36 cellular contexts compared by ENCODE assay signal in the genomic region with DNA sequence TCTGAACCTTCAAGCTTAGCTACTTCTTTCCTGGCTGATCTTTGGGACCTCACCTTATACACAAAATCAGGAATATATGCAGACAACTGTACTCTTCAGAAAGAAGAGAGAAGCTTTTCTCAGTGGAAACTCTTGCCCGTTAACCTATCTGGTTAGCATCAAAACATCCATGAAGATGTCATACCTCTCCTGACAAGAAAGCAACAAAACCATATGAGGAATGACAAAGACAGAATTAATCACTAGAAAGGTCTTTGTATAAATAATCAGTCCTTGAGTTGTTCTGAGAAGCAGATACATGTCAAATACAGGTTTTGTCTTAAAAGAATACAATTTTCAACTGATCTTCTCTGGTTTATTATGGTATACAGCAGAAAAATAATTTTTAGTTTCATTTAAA.
"Had no signal": no experiment of that assay in that cellular context is flagged by ENCODE, and none has a peak within 500 bp of the region (broad histone marks: within the 10 kb centered on the region; RNA-seq: fewer than 3 reads in every experiment).

No MANE protein-coding gene starts in this region.

- DNase-seq: activated B cell treated with CpG ODN at 0.5 μM for 24 hours; activated CD4-positive, alpha-beta memory T cell treated with anti-CD3 and anti-CD28 coated beads for 36 hours; activated CD4-positive, alpha-beta T cell treated with anti-CD3 and anti-CD28 coated beads for 4 hours; activated CD4-positive, alpha-beta T cell treated with anti-CD3 and anti-CD28 coated beads, Interleukin-2, amount 10 ng/mL, durations not matched to agents 24 days and 14 days; activated CD4-positive, alpha-beta T cell treated with anti-CD3 and anti-CD28 coated beads, Interleukin-2, amount 50 U/mL, for 1 hour; activated CD4-positive, alpha-beta T cell treated with anti-CD3 and anti-CD28 coated beads, Interleukin-2, amount 50 U/mL, for 4 hours; activated CD4-positive, CD25-positive, alpha-beta regulatory T cell treated with anti-CD3 and anti-CD28 coated beads, Interleukin-2, amount 50 U/mL, for 72 hours; activated CD8-positive, alpha-beta memory T cell treated with anti-CD3 and anti-CD28 coated beads, Interleukin-2, amount 50 U/mL, for 4 hours; activated CD8-positive, alpha-beta T cell treated with anti-CD3 and anti-CD28 coated beads for 36 hours; activated effector memory CD4-positive, alpha-beta T cell treated with anti-CD3 and anti-CD28 coated beads, Interleukin-2, amount 50 U/mL, for 16 hours; activated gamma-delta T cell treated with Interleukin-2 at 50 U/mL for 16 hours; activated naive CD4-positive, alpha-beta T cell; activated naive CD4-positive, alpha-beta T cell treated with anti-CD3 and anti-CD28 coated beads for 36 hours; activated naive CD8-positive, alpha-beta T cell treated with anti-CD3 and anti-CD28 coated beads, Interleukin-2, amount 10 ng/mL, durations not matched to agents 7 days and 5 days; activated naive CD8-positive, alpha-beta T cell treated with anti-CD3 and anti-CD28 coated beads, Interleukin-2, amount 50 U/mL, for 24 hours; activated T-cell treated with anti-CD3 and anti-CD28 coated beads for 4 hours; activated T-cell treated with anti-CD3 and anti-CD28 coated beads, Interleukin-2, amount 50 U/mL, for 1 hour; activated T-cell treated with anti-CD3 and anti-CD28 coated beads, Interleukin-2, amount 50 U/mL, for 4 hours; activated T-cell treated with anti-CD3 and anti-CD28 coated beads, Interleukin-2, amount 50 U/mL, for 72 hours; amniotic stem cell; aorta; body of pancreas; brain microvascular endothelial cell; central memory CD4-positive, alpha-beta T cell; SW 1271; T-helper 1 cell; T-helper 2 cell; T-helper 9 cell had no signal

- H3K36me3 Mint-ChIP-seq: activated CD4-positive, alpha-beta memory T cell treated with anti-CD3 and anti-CD28 coated beads for 36 hours; activated naive CD4-positive, alpha-beta T cell treated with anti-CD3 and anti-CD28 coated beads, Interleukin-2, amount 50 U/mL, for 24 hours; activated naive CD8-positive, alpha-beta T cell; activated naive CD8-positive, alpha-beta T cell treated with anti-CD3 and anti-CD28 coated beads, Interleukin-2, amount 10 ng/mL, durations not matched to agents 7 days and 5 days had no signal

- H3K4me1 ChIP-seq: body of pancreas, breast epithelium had no signal

- H3K4me1 Mint-ChIP-seq: activated B cell treated with CpG ODN at 0.5 μM for 24 hours; activated CD4-positive, alpha-beta T cell treated with anti-CD3 and anti-CD28 coated beads, Interleukin-2, amount 10 ng/mL, durations not matched to agents 24 days and 14 days; activated naive CD4-positive, alpha-beta T cell treated with anti-CD3 and anti-CD28 coated beads, Interleukin-2, amount 50 U/mL, for 24 hours; activated naive CD8-positive, alpha-beta T cell treated with anti-CD3 and anti-CD28 coated beads, Interleukin-2, amount 10 ng/mL, durations not matched to agents 7 days and 5 days; activated naive CD8-positive, alpha-beta T cell treated with anti-CD3 and anti-CD28 coated beads, Interleukin-2, amount 50 U/mL, for 24 hours; activated T-helper 17 cell treated with anti-CD3 and anti-CD28 coated beads, Interleukin-2, amount 50 U/mL, for 72 hours had no signal

- H3K36me3 ChIP-seq: brain microvascular endothelial cell, breast epithelium had no signal

- H3K4me3 ChIP-seq: body of pancreas, breast epithelium had no signal

- H3K27ac Mint-ChIP-seq: activated B cell treated with CpG ODN at 0.5 μM for 24 hours; activated CD4-positive, alpha-beta memory T cell treated with anti-CD3 and anti-CD28 coated beads for 36 hours; activated CD4-positive, alpha-beta T cell treated with anti-CD3 and anti-CD28 coated beads, Interleukin-2, amount 10 ng/mL, durations not matched to agents 24 days and 14 days; activated CD8-positive, alpha-beta T cell treated with anti-CD3 and anti-CD28 coated beads for 36 hours; activated naive CD4-positive, alpha-beta T cell treated with anti-CD3 and anti-CD28 coated beads for 36 hours; activated naive CD4-positive, alpha-beta T cell treated with anti-CD3 and anti-CD28 coated beads, Interleukin-2, amount 50 U/mL, for 24 hours; activated naive CD8-positive, alpha-beta T cell; activated naive CD8-positive, alpha-beta T cell treated with anti-CD3 and anti-CD28 coated beads, Interleukin-2, amount 10 ng/mL, durations not matched to agents 7 days and 5 days; activated naive CD8-positive, alpha-beta T cell treated with anti-CD3 and anti-CD28 coated beads, Interleukin-2, amount 50 U/mL, for 24 hours; activated T-cell treated with anti-CD3 and anti-CD28 coated beads, Interleukin-2, amount 50 U/mL, for 72 hours; activated T-helper 1 cell treated with anti-CD3 and anti-CD28 coated beads, Interleukin-12 subunit alpha, Interleukin-12 subunit beta, Interleukin-2, Interleukin-4 antibody, amounts not matched to agents 30 ng/mL and 10 ng/mL and 1 ng/mL, durations not matched to agents 14 hours and 24 hours and 36 hours; activated T-helper 17 cell treated with anti-CD3 and anti-CD28 coated beads, Interleukin-2, amount 50 U/mL, for 72 hours; T-helper 1 cell treated with Interleukin-12 subunit alpha and Interleukin-12 subunit beta and Interleukin-4 antibody, amounts not matched to agents 30 μg/mL and 1 μg/mL, for 36 hours; T-helper 2 cell treated with Interferon-gamma antibody and Interleukin-4, amounts not matched to agents 5 μg/mL and 100 μg/mL, for 36 hours had no signal

- H3K9me3 ChIP-seq: body of pancreas, breast epithelium had no signal

- H3K9me3 Mint-ChIP-seq: activated CD4-positive, alpha-beta T cell treated with anti-CD3 and anti-CD28 coated beads, Interleukin-2, amount 10 ng/mL, durations not matched to agents 24 days and 14 days; activated CD8-positive, alpha-beta T cell treated with anti-CD3 and anti-CD28 coated beads for 36 hours; activated naive CD4-positive, alpha-beta T cell treated with anti-CD3 and anti-CD28 coated beads for 36 hours; activated naive CD8-positive, alpha-beta T cell treated with anti-CD3 and anti-CD28 coated beads, Interleukin-2, amount 10 ng/mL, durations not matched to agents 7 days and 5 days; activated T-helper 1 cell treated with anti-CD3 and anti-CD28 coated beads, Interleukin-12 subunit alpha, Interleukin-12 subunit beta, Interleukin-2, Interleukin-4 antibody, amounts not matched to agents 30 ng/mL and 10 ng/mL and 1 ng/mL, durations not matched to agents 14 hours and 24 hours and 36 hours; activated T-helper 17 cell treated with anti-CD3 and anti-CD28 coated beads, Interleukin-2, amount 50 U/mL, for 72 hours had no signal

- H3K27me3 ChIP-seq: body of pancreas, brain microvascular endothelial cell, breast epithelium had no signal

- H3K27me3 Mint-ChIP-seq: activated B cell treated with CpG ODN at 0.5 μM for 24 hours; activated CD4-positive, alpha-beta memory T cell treated with anti-CD3 and anti-CD28 coated beads for 36 hours; activated CD4-positive, alpha-beta T cell treated with anti-CD3 and anti-CD28 coated beads, Interleukin-2, amount 10 ng/mL, durations not matched to agents 24 days and 14 days; activated CD8-positive, alpha-beta T cell treated with anti-CD3 and anti-CD28 coated beads for 36 hours; activated naive CD4-positive, alpha-beta T cell treated with anti-CD3 and anti-CD28 coated beads, Interleukin-2, amount 50 U/mL, for 24 hours; activated naive CD8-positive, alpha-beta T cell; activated naive CD8-positive, alpha-beta T cell treated with anti-CD3 and anti-CD28 coated beads, Interleukin-2, amount 10 ng/mL, durations not matched to agents 7 days and 5 days; activated naive CD8-positive, alpha-beta T cell treated with anti-CD3 and anti-CD28 coated beads, Interleukin-2, amount 50 U/mL, for 24 hours; activated T-helper 17 cell treated with anti-CD3 and anti-CD28 coated beads, Interleukin-2, amount 50 U/mL, for 72 hours had no signal

- H3K27ac ChIP-seq: body of pancreas, brain microvascular endothelial cell, breast epithelium, VCaP had no signal

- H3K4me3 Mint-ChIP-seq: activated B cell treated with CpG ODN at 0.5 μM for 24 hours; activated CD4-positive, alpha-beta memory T cell treated with anti-CD3 and anti-CD28 coated beads for 36 hours; activated CD4-positive, alpha-beta T cell treated with anti-CD3 and anti-CD28 coated beads, Interleukin-2, amount 10 ng/mL, durations not matched to agents 24 days and 14 days; activated CD8-positive, alpha-beta T cell treated with anti-CD3 and anti-CD28 coated beads for 36 hours; activated naive CD4-positive, alpha-beta T cell treated with anti-CD3 and anti-CD28 coated beads for 36 hours; activated naive CD4-positive, alpha-beta T cell treated with anti-CD3 and anti-CD28 coated beads, Interleukin-2, amount 50 U/mL, for 24 hours; activated naive CD8-positive, alpha-beta T cell; activated naive CD8-positive, alpha-beta T cell treated with anti-CD3 and anti-CD28 coated beads, Interleukin-2, amount 10 ng/mL, durations not matched to agents 7 days and 5 days; activated naive CD8-positive, alpha-beta T cell treated with anti-CD3 and anti-CD28 coated beads, Interleukin-2, amount 50 U/mL, for 24 hours; activated T-cell treated with anti-CD3 and anti-CD28 coated beads, Interleukin-2, amount 50 U/mL, for 4 hours; activated T-cell treated with anti-CD3 and anti-CD28 coated beads, Interleukin-2, amount 50 U/mL, for 72 hours; activated T-helper 1 cell treated with anti-CD3 and anti-CD28 coated beads, Interleukin-12 subunit alpha, Interleukin-12 subunit beta, Interleukin-2, Interleukin-4 antibody, amounts not matched to agents 30 ng/mL and 10 ng/mL and 1 ng/mL, durations not matched to agents 14 hours and 24 hours and 36 hours; activated T-helper 17 cell treated with anti-CD3 and anti-CD28 coated beads, Interleukin-2, amount 50 U/mL, for 72 hours; T-helper 1 cell treated with Interleukin-12 subunit alpha and Interleukin-12 subunit beta and Interleukin-4 antibody, amounts not matched to agents 30 μg/mL and 1 μg/mL, for 36 hours; T-helper 2 cell treated with Interferon-gamma antibody and Interleukin-4, amounts not matched to agents 5 μg/mL and 100 μg/mL, for 36 hours had no signal

- ATAC-seq: activated CD8-positive, alpha-beta T cell treated with anti-CD3 and anti-CD28 coated beads for 36 hours; activated naive CD8-positive, alpha-beta T cell treated with anti-CD3 and anti-CD28 coated beads, Interleukin-2, amount 50 U/mL, for 24 hours; activated T-cell treated with anti-CD3 and anti-CD28 coated beads, Interleukin-2, amount 50 U/mL, for 4 hours; activated T-cell treated with anti-CD3 and anti-CD28 coated beads, Interleukin-2, amount 50 U/mL, for 72 hours; activated T-helper 17 cell treated with anti-CD3 and anti-CD28 coated beads, Interleukin-2, amount 50 U/mL, for 72 hours; body of pancreas had no signal
